ENCODE assay signal across 1 cellular context in genomic region chr1:155911156-155912055, GRCh38.
TF ChIP-seq lines count a peak whose summit lies in the region.

A gene with protein sequence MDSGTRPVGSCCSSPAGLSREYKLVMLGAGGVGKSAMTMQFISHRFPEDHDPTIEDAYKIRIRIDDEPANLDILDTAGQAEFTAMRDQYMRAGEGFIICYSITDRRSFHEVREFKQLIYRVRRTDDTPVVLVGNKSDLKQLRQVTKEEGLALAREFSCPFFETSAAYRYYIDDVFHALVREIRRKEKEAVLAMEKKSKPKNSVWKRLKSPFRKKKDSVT (minus strand): TSS chr1:155911349. CDS start chr1:155910761, 588 bp downstream.

TF ChIP-seq in WTC11, 78 proteins besides CTCF, POLR2A, EP300 and RAD21 (continued from another document):
- TF ChIP-seq, protein P1, sequence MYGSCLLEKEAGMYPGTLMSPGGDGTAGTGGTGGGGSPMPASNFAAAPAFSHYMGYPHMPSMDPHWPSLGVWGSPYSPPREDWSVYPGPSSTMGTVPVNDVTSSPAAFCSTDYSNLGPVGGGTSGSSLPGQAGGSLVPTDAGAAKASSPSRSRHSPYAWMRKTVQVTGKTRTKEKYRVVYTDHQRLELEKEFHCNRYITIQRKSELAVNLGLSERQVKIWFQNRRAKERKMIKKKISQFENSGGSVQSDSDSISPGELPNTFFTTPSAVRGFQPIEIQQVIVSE (CRISPR knock-in tag; IDR thresholded peaks at IDR 0.05; ENCODE audit: borderline replicate concordance), result no peak
- TF ChIP-seq, protein P2, sequence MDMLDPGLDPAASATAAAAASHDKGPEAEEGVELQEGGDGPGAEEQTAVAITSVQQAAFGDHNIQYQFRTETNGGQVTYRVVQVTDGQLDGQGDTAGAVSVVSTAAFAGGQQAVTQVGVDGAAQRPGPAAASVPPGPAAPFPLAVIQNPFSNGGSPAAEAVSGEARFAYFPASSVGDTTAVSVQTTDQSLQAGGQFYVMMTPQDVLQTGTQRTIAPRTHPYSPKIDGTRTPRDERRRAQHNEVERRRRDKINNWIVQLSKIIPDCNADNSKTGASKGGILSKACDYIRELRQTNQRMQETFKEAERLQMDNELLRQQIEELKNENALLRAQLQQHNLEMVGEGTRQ (CRISPR knock-in tag; IDR thresholded peaks at IDR 0.05), result 0 out of 2 replicates have a peak, but pooled peaks have one; percentile 4
- TF ChIP-seq, protein P3, sequence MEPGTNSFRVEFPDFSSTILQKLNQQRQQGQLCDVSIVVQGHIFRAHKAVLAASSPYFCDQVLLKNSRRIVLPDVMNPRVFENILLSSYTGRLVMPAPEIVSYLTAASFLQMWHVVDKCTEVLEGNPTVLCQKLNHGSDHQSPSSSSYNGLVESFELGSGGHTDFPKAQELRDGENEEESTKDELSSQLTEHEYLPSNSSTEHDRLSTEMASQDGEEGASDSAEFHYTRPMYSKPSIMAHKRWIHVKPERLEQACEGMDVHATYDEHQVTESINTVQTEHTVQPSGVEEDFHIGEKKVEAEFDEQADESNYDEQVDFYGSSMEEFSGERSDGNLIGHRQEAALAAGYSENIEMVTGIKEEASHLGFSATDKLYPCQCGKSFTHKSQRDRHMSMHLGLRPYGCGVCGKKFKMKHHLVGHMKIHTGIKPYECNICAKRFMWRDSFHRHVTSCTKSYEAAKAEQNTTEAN (CRISPR knock-in tag; IDR thresholded peaks at IDR 0.05), result no peak
- TF ChIP-seq ATF1 (CRISPR knock-in tag; IDR thresholded peaks at IDR 0.05) (no peak), MLX (CRISPR knock-in tag; IDR thresholded peaks at IDR 0.05) (no peak), AR (CRISPR knock-in tag; IDR thresholded peaks at IDR 0.05) (0 out of 2 replicates have a peak, but pooled peaks have one; percentile 40), ATF3 (CRISPR knock-in tag; conservative IDR thresholded peaks at IDR 0.05) (no peak), RORB (CRISPR knock-in tag; IDR thresholded peaks at IDR 0.05) (no peak), ZNF671 (CRISPR knock-in tag; IDR thresholded peaks at IDR 0.05) (no peak; the same call in 1 of the 2 replicates), EMX1 (CRISPR knock-in tag; IDR thresholded peaks at IDR 0.05) (peak; percentile 69; the same call in 1 of the 2 replicates), FOXK1 (CRISPR knock-in tag; IDR thresholded peaks at IDR 0.05) (no peak), SP1 (CRISPR knock-in tag; conservative IDR thresholded peaks at IDR 0.05) (peak; percentile 83), ZNF396 (CRISPR knock-in tag; IDR thresholded peaks at IDR 0.05; ENCODE audit: borderline replicate concordance) (no peak), PREB (CRISPR knock-in tag; IDR thresholded peaks at IDR 0.05; ENCODE audit: borderline replicate concordance) (no peak), RELA (CRISPR knock-in tag; IDR thresholded peaks at IDR 0.05; ENCODE audit: borderline replicate concordance) (no peak), ZNF232 (CRISPR knock-in tag; IDR thresholded peaks at IDR 0.05) (no peak), JAZF1 (CRISPR knock-in tag; IDR thresholded peaks at IDR 0.05) (no peak), PRRX2 (CRISPR knock-in tag; IDR thresholded peaks at IDR 0.05) (no peak), SOX15 (CRISPR knock-in tag; IDR thresholded peaks at IDR 0.05) (no peak), FOXP1 (CRISPR knock-in tag; IDR thresholded peaks at IDR 0.05; ENCODE audit: borderline replicate concordance) (0 out of 2 replicates have a peak, but pooled peaks have one; percentile 48), TEAD1 (CRISPR knock-in tag; IDR thresholded peaks at IDR 0.05) (no peak), ETV6 (CRISPR knock-in tag; IDR thresholded peaks at IDR 0.05) (no peak), ESRRA (CRISPR knock-in tag; IDR thresholded peaks at IDR 0.05; ENCODE audit: borderline replicate concordance) (no peak), JUN (CRISPR knock-in tag; IDR thresholded peaks at IDR 0.05) (no peak), NFATC4 (CRISPR knock-in tag; IDR thresholded peaks at IDR 0.05) (no peak), TEAD4 (CRISPR knock-in tag; IDR thresholded peaks at IDR 0.05) (no peak), NR2C2 (CRISPR knock-in tag; IDR thresholded peaks at IDR 0.05) (no peak), GRHL2 (CRISPR knock-in tag; IDR thresholded peaks at IDR 0.05; ENCODE audit: insufficient replicate concordance, severe bottlenecking) (no peak), ZNF317 (CRISPR knock-in tag; IDR thresholded peaks at IDR 0.05; ENCODE audit: borderline replicate concordance, low read depth) (no peak), CREB1 (CRISPR knock-in tag; IDR thresholded peaks at IDR 0.05) (no peak), MAX (CRISPR knock-in tag; IDR thresholded peaks at IDR 0.05) (no peak)
- TF ChIP-seq, protein P4, sequence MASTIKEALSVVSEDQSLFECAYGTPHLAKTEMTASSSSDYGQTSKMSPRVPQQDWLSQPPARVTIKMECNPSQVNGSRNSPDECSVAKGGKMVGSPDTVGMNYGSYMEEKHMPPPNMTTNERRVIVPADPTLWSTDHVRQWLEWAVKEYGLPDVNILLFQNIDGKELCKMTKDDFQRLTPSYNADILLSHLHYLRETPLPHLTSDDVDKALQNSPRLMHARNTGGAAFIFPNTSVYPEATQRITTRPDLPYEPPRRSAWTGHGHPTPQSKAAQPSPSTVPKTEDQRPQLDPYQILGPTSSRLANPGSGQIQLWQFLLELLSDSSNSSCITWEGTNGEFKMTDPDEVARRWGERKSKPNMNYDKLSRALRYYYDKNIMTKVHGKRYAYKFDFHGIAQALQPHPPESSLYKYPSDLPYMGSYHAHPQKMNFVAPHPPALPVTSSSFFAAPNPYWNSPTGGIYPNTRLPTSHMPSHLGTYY (CRISPR knock-in tag; IDR thresholded peaks at IDR 0.05), result no peak
- TF ChIP-seq, protein P5, sequence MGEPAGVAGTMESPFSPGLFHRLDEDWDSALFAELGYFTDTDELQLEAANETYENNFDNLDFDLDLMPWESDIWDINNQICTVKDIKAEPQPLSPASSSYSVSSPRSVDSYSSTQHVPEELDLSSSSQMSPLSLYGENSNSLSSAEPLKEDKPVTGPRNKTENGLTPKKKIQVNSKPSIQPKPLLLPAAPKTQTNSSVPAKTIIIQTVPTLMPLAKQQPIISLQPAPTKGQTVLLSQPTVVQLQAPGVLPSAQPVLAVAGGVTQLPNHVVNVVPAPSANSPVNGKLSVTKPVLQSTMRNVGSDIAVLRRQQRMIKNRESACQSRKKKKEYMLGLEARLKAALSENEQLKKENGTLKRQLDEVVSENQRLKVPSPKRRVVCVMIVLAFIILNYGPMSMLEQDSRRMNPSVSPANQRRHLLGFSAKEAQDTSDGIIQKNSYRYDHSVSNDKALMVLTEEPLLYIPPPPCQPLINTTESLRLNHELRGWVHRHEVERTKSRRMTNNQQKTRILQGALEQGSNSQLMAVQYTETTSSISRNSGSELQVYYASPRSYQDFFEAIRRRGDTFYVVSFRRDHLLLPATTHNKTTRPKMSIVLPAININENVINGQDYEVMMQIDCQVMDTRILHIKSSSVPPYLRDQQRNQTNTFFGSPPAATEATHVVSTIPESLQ (CRISPR knock-in tag; IDR thresholded peaks at IDR 0.05), result no peak
- TF ChIP-seq, protein P6, sequence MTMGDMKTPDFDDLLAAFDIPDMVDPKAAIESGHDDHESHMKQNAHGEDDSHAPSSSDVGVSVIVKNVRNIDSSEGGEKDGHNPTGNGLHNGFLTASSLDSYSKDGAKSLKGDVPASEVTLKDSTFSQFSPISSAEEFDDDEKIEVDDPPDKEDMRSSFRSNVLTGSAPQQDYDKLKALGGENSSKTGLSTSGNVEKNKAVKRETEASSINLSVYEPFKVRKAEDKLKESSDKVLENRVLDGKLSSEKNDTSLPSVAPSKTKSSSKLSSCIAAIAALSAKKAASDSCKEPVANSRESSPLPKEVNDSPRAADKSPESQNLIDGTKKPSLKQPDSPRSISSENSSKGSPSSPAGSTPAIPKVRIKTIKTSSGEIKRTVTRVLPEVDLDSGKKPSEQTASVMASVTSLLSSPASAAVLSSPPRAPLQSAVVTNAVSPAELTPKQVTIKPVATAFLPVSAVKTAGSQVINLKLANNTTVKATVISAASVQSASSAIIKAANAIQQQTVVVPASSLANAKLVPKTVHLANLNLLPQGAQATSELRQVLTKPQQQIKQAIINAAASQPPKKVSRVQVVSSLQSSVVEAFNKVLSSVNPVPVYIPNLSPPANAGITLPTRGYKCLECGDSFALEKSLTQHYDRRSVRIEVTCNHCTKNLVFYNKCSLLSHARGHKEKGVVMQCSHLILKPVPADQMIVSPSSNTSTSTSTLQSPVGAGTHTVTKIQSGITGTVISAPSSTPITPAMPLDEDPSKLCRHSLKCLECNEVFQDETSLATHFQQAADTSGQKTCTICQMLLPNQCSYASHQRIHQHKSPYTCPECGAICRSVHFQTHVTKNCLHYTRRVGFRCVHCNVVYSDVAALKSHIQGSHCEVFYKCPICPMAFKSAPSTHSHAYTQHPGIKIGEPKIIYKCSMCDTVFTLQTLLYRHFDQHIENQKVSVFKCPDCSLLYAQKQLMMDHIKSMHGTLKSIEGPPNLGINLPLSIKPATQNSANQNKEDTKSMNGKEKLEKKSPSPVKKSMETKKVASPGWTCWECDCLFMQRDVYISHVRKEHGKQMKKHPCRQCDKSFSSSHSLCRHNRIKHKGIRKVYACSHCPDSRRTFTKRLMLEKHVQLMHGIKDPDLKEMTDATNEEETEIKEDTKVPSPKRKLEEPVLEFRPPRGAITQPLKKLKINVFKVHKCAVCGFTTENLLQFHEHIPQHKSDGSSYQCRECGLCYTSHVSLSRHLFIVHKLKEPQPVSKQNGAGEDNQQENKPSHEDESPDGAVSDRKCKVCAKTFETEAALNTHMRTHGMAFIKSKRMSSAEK (CRISPR knock-in tag; IDR thresholded peaks at IDR 0.05; ENCODE audit: borderline replicate concordance), result no peak
TF ChIP-seq in WTC11: peak in this region for 8.
